ENCODE assay signal across 8 cellular contexts in genomic region chr12:103503546-103504480, GRCh38. TPM values are rescaled to one million over a fixed set of nuclear protein-coding genes. Genes with fewer than 3 reads are reported as not detected.
A peak's percentile ranks its signal among the peaks of the same experiment; 100 is the strongest.
DNase-seq lines count a peak whose midpoint lies in the region; ATAC-seq, FAIRE-seq and TF ChIP-seq lines count a peak whose summit lies in the region.

No MANE protein-coding gene starts in this region.

- FAIRE-seq in H54 (lab: Jason Lieb, UNC): no peak

- H3K9me3 Mint-ChIP-seq in type B pancreatic cell: no peaks in the 10 kb centered on the region

- H3K27me3 Mint-ChIP-seq in type B pancreatic cell: peaks cover 27% of the 10 kb centered on the region

- ATAC-seq in HG03521 (IDR thresholded peaks at IDR 0.05; ENCODE audit: unreplicated experiment): no peak
- no peak for ATAC-seq in HG02884 (IDR thresholded peaks at IDR 0.05; ENCODE audit: unreplicated experiment)

- peak; percentile 73 for TF ChIP-seq CTCF in type B pancreatic cell (conservative IDR thresholded peaks at IDR 0.05)

- H3K27ac Mint-ChIP-seq in type B pancreatic cell: no peak overlapping the region

- H3K36me3 Mint-ChIP-seq in type B pancreatic cell: no peaks in the 10 kb centered on the region

- H3K4me3 Mint-ChIP-seq in type B pancreatic cell: no peak overlapping the region

- DNase-seq in DMS53 treated with DMSO at 0.1 percent for 48 hours (lab: John Stamatoyannopoulos, UW; ENCODE audit: unreplicated experiment): peak; percentile 58
- peak; percentile 58 for DNase-seq in NAMALWA (ENCODE audit: low spot score)
- peak; percentile 43 for DNase-seq in activated T-cell treated with anti-CD3 and anti-CD28 coated beads for 4 hours
- DNase-seq in iPS-NIHi7 (ENCODE audit: extremely low spot score): peak; percentile 72
- DNase-seq in type B pancreatic cell (ENCODE audit: extremely low spot score, unreplicated experiment): no peak
- no peak for DNase-seq in H54 (ENCODE audit: insufficient read length, low spot score)

- H3K4me1 Mint-ChIP-seq in type B pancreatic cell (ENCODE audit: unreplicated experiment): no peaks in the 10 kb centered on the region

- no peak for TF ChIP-seq POLR2A in H54 (IDR thresholded peaks at IDR 0.05; ENCODE audit: low read depth, low read length)

RNA-seq across cellular contexts. Expression of gene C12orf42, which starts 8.0 kb away (rescaled TPM):
- not detected in 2 replicates for total RNA-seq in type B pancreatic cell (ENCODE audit: low replicate concordance)

Comparison
In these comparisons a context has a peak if more than half of its experiments do, and no peak if none do; other contexts are left out.
1. DNase-seq: peak in DMS53 treated with DMSO at 0.1 percent for 48 hours (single experiment), NAMALWA (single experiment), activated T-cell treated with anti-CD3 and anti-CD28 coated beads for 4 hours (single experiment) and iPS-NIHi7 (single experiment); none in type B pancreatic cell (single experiment) and H54 (single experiment).